Comparison of ENCODE assay signal across 8 cellular contexts in the genomic region with DNA sequence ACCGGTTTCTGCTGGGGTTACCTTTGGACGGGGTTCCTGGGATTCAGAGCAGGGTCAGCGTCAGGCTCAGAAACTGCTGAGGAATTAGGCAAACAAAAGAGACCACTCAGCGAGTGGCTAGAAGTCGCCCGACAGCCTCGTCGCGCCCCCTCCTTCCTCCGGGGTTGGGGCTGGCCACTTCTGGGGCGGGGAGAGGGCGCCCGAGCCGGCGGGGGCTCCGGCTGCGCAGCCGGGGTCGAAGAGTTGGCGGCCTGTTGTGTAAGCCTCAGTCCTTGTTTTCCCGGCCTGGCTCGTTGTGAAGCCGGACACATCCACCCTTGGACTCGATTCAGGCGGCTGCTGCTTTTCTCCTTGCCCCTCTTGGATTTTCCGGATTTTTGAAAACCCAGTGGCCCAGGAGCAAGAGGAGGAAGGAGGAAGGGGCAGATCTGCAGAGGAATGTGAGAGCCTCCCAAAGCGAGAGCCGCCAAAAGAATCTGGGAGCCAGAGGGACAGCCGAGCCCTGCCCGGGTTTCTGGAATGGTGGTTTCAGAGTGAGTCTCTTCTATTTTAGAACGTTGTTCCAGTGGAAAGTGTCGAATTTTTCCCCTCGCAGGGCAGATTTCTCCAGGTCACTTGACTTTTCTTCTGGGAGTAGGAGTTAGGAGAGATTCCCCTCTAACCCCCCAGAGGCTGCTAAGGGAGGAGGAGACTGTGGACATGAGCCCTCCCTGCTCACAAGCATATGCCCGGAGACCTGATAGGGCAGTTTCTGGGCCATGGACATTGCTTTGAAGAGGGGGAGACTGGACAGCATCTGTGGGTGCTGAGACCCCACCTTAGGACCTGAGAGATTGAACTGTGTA. TPM values are rescaled to one million over a fixed set of nuclear protein-coding genes. Genes with fewer than 3 reads are reported as not detected.
DNase-seq lines count a peak whose midpoint lies in the region; ATAC-seq and TF ChIP-seq lines count a peak whose summit lies in the region.

No MANE protein-coding gene starts in this region.

- H3K4me3 ChIP-seq in WERI-Rb-1 (ENCODE audit: low read depth, low read length), result peak overlapping the region; percentile 87
- H3K4me3 ChIP-seq in fibroblast of villous mesenchyme (ENCODE audit: low read depth, low read length), result peak overlapping the region; percentile 91
- peak overlapping the region; percentile 89 for H3K4me3 ChIP-seq in neural progenitor cell

- H3K36me3 ChIP-seq in WERI-Rb-1 (peaks cover 10% of the 10 kb centered on the region), neural progenitor cell (no peaks in the 10 kb centered on the region)

- H3K4me2 ChIP-seq in neural progenitor cell, result peak overlapping the region; percentile 92

- H3K9me3 ChIP-seq in WERI-Rb-1 (ENCODE audit: severe bottlenecking) (no peaks in the 10 kb centered on the region), neural progenitor cell (ENCODE audit: low read depth) (no peaks in the 10 kb centered on the region)

- peak overlapping the region; percentile 67 for H3K27ac ChIP-seq in WERI-Rb-1
- H3K27ac ChIP-seq in neural progenitor cell, result peak overlapping the region; percentile 94

- TF ChIP-seq CTCF in WERI-Rb-1 (IDR thresholded peaks at IDR 0.05; ENCODE audit: low read depth, low read length) (no peak), fibroblast of villous mesenchyme (IDR thresholded peaks at IDR 0.05; ENCODE audit: insufficient read depth, low read depth, low read length) (no peak), neural progenitor cell (IDR thresholded peaks at IDR 0.05) (no peak)

- peaks cover 51% of the 10 kb centered on the region for H3K79me2 ChIP-seq in neural progenitor cell (ENCODE audit: low read depth)

- peak overlapping the region; percentile 70 for H3K9ac ChIP-seq in neural progenitor cell

- H3K36me3 Mint-ChIP-seq in neural progenitor cell, result peaks cover 16% of the 10 kb centered on the region

- H3K4me1 ChIP-seq in neural progenitor cell, result peaks cover 43% of the 10 kb centered on the region

- H2AFZ ChIP-seq in neural progenitor cell (replicated peaks), result peak overlapping the region; percentile 89

- H4K20me1 ChIP-seq in neural progenitor cell (ENCODE audit: low read depth), result peaks cover 48% of the 10 kb centered on the region

- H3K27ac Mint-ChIP-seq in neural progenitor cell, result peak overlapping the region; percentile 96

- DNase-seq in NCI-H2227 (lab: John Stamatoyannopoulos, UW; ENCODE audit: unreplicated experiment) (peak; percentile 54), NCI-H2227 treated with DMSO at 0.1 percent for 48 hours (lab: John Stamatoyannopoulos, UW) (no peak), WERI-Rb-1 (peak; percentile 30), fibroblast of villous mesenchyme (ENCODE audit: low read depth) (peak; percentile 63), neural progenitor cell (ENCODE audit: low spot score) (peak; percentile 88), NCI-H774 (lab: John Stamatoyannopoulos, UW) (no peak), AML-193 (lab: John Stamatoyannopoulos, UW) (no peak)

- H3K27me3 Mint-ChIP-seq in neural progenitor cell (ENCODE audit: insufficient read depth, low read depth), result peaks cover 10% of the 10 kb centered on the region

- no peak for ATAC-seq in HG03460 (IDR thresholded peaks at IDR 0.05; ENCODE audit: unreplicated experiment)

- H3F3A ChIP-seq in neural progenitor cell (ENCODE audit: low read depth), result peaks cover 32% of the 10 kb centered on the region

- H3K27me3 ChIP-seq in WERI-Rb-1 (ENCODE audit: insufficient read depth, low read depth, severe bottlenecking) (no peaks in the 10 kb centered on the region), neural progenitor cell (peaks cover 19% of the 10 kb centered on the region)

- H3K4me3 Mint-ChIP-seq in neural progenitor cell, result peak overlapping the region; percentile 96

- H3K4me1 Mint-ChIP-seq in neural progenitor cell, result peaks cover 58% of the 10 kb centered on the region

- no peaks in the 10 kb centered on the region for H3K9me3 Mint-ChIP-seq in neural progenitor cell

RNA-seq across cellular contexts. Expression of a gene that starts 0.7 kb away (rescaled TPM):
- total RNA-seq in fibroblast of villous mesenchyme (19.9 and 23.8 TPM in 2 replicates), neural progenitor cell (ENCODE audit: low replicate concordance) (10.1 and 20.7 TPM in 2 replicates)

RNA-seq across cellular contexts. Expression of a gene that starts 8.4 kb away (rescaled TPM):
- total RNA-seq in fibroblast of villous mesenchyme (41.6 and 42.3 TPM in 2 replicates), neural progenitor cell (ENCODE audit: low replicate concordance) (62.1 and 96.1 TPM in 2 replicates)

RNA-seq across cellular contexts. Expression of a gene that starts 22.9 kb away (rescaled TPM):
- total RNA-seq in fibroblast of villous mesenchyme (18.7 and 28.1 TPM in 2 replicates), neural progenitor cell (ENCODE audit: low replicate concordance) (18.4 and 20.7 TPM in 2 replicates)

Comparison
In these comparisons a context has a peak if more than half of its experiments do, and no peak if none do; other contexts are left out.
1. DNase-seq: peak in NCI-H2227 (single experiment), WERI-Rb-1 (single experiment), fibroblast of villous mesenchyme (single experiment) and neural progenitor cell (single experiment); none in NCI-H2227 treated with DMSO at 0.1 percent for 48 hours (single experiment), NCI-H774 (single experiment) and AML-193 (0 of 2).
2. Peak in every context shown above with its lines, with median percentiles within 50 percentile points of each other: H3K4me3 ChIP-seq.